In the genomic region with DNA sequence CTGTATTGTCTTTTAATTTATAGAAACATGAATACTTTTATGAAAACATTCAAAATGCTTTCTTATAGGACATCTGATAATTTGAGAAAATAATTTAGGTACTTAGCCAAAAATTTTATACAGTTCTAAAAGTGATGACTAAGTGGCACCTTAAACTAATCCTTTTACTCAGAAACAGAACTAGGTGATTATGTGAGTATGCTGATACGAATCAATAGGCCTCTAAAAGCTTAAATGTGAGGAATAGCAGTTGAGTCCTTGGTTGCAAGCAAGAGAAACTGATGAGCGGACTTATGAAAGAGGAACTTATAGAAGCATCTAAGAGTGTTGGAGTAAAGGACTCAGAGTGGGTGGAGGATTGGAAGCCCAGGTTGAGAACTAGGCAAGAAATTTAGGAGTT, we compare ENCODE assay signal across 1 cellular context.
TF ChIP-seq lines count a peak whose summit lies in the region.

No MANE protein-coding gene starts in this region.

TF ChIP-seq in HCT116, 20 proteins besides CTCF, POLR2A, EP300 and RAD21 (continued from another document):
- no peak for TF ChIP-seq ZBTB33 (IDR thresholded peaks at IDR 0.05; ENCODE audit: extremely low read depth, insufficient replicate concordance, low read length)
- no peak for TF ChIP-seq ZFX (IDR thresholded peaks at IDR 0.05)
TF ChIP-seq in HCT116: peak in this region for 0.
